Comparison of ENCODE assay signal across 1 cellular context in genomic region chr1:230867903-230868735, GRCh38.
TF ChIP-seq lines count a peak whose summit lies in the region.

Gene C1orf198, minus strand, starts transcription at chr1:230868521. Its CDS starts 9 bp downstream, at chr1:230868512.

TF ChIP-seq in HEK293, 187 proteins besides CTCF, POLR2A, EP300 and RAD21 (continued from another document):
- TF ChIP-seq ZBTB49 (tag by site-specific recombination; IDR thresholded peaks at IDR 0.05; ENCODE audit: low read depth) (no peak), ZNF830 (tag by site-specific recombination; IDR thresholded peaks at IDR 0.05; ENCODE audit: low read depth) (no peak), YY2 (tag by site-specific recombination; IDR thresholded peaks at IDR 0.05) (peak; percentile 90), ZNF777 (tag by site-specific recombination; IDR thresholded peaks at IDR 0.05; ENCODE audit: borderline replicate concordance) (no peak), KLF9 (tag by site-specific recombination; IDR thresholded peaks at IDR 0.05; ENCODE audit: low read depth) (no peak; the same call in 1 of the 2 replicates), ZNF423 (tag by site-specific recombination; IDR thresholded peaks at IDR 0.05) (peak; percentile 52; the same call in 1 of the 2 replicates), ZNF324 (tag by site-specific recombination; IDR thresholded peaks at IDR 0.05) (no peak), ZNF18 (tag by site-specific recombination; IDR thresholded peaks at IDR 0.05) (no peak), EGR2 (tag by site-specific recombination; IDR thresholded peaks at IDR 0.05; ENCODE audit: low read depth) (peak; percentile 70), ZNF843 (tag by site-specific recombination; IDR thresholded peaks at IDR 0.05) (0 out of 2 replicates have a peak, but pooled peaks have one; percentile 20), SP3 (tag by site-specific recombination; IDR thresholded peaks at IDR 0.05) (peak; percentile 58), ZBTB20 (tag by site-specific recombination; IDR thresholded peaks at IDR 0.05) (peak; percentile 21; the same call in 1 of the 2 replicates), ZNF48 (tag by site-specific recombination; IDR thresholded peaks at IDR 0.05) (no peak), ZNF311 (tag by site-specific recombination; IDR thresholded peaks at IDR 0.05; ENCODE audit: borderline replicate concordance) (no peak), ZNF433 (tag by site-specific recombination; IDR thresholded peaks at IDR 0.05; ENCODE audit: low read depth) (no peak), ZNF629 (tag by site-specific recombination; IDR thresholded peaks at IDR 0.05) (0 out of 2 replicates have a peak, but pooled peaks have one; percentile 39), ZNF513 (tag by site-specific recombination; IDR thresholded peaks at IDR 0.05) (peak; percentile 57), ZNF202 (tag by site-specific recombination; IDR thresholded peaks at IDR 0.05; ENCODE audit: borderline replicate concordance) (no peak), ZNF248 (tag by site-specific recombination; IDR thresholded peaks at IDR 0.05) (no peak), ZNF701 (tag by site-specific recombination; IDR thresholded peaks at IDR 0.05) (no peak), ZSCAN23 (tag by site-specific recombination; IDR thresholded peaks at IDR 0.05) (0 out of 2 replicates have a peak, but pooled peaks have one; percentile 34), ZNF501 (tag by site-specific recombination; IDR thresholded peaks at IDR 0.05) (0 out of 2 replicates have a peak, but pooled peaks have one; percentile 52), ZBTB17 (tag by site-specific recombination; IDR thresholded peaks at IDR 0.05) (peak; percentile 87), ZNF341 (tag by site-specific recombination; IDR thresholded peaks at IDR 0.05; ENCODE audit: low read depth) (no peak), ZNF138 (tag by site-specific recombination; IDR thresholded peaks at IDR 0.05; ENCODE audit: borderline replicate concordance) (no peak), ZFP3 (tag by site-specific recombination; IDR thresholded peaks at IDR 0.05; ENCODE audit: low read depth) (no peak), ZNF596 (tag by site-specific recombination; IDR thresholded peaks at IDR 0.05) (peak; percentile 30; the same call in 1 of the 2 replicates), ZNF2 (tag by site-specific recombination; IDR thresholded peaks at IDR 0.05) (peak; percentile 44; the same call in 1 of the 2 replicates), ZNF558 (tag by site-specific recombination; IDR thresholded peaks at IDR 0.05) (no peak), ELK4 (IDR thresholded peaks at IDR 0.05; ENCODE audit: borderline replicate concordance, low read depth, low read length) (no peak), ZSCAN30 (tag by site-specific recombination; IDR thresholded peaks at IDR 0.05) (no peak; the same call in none of the 2 replicates), ZNF133 (tag by site-specific recombination; IDR thresholded peaks at IDR 0.05) (no peak), PATZ1 (tag by site-specific recombination; IDR thresholded peaks at IDR 0.05) (peak; percentile 47; the same call in 1 of the 2 replicates), ZNF10 (tag by site-specific recombination; IDR thresholded peaks at IDR 0.05) (0 out of 2 replicates have a peak, but pooled peaks have one; percentile 13), ZNF174 (tag by site-specific recombination; IDR thresholded peaks at IDR 0.05) (no peak), REST (tag by site-specific recombination; IDR thresholded peaks at IDR 0.05) (peak; percentile 60; the same call in 1 of the 2 replicates), ZNF488 (tag by site-specific recombination; IDR thresholded peaks at IDR 0.05) (no peak), ZNF792 (tag by site-specific recombination; IDR thresholded peaks at IDR 0.05) (peak; percentile 77; the same call in 1 of the 2 replicates), TRIM28 (IDR thresholded peaks at IDR 0.05; ENCODE audit: borderline replicate concordance, low read length) (no peak), ZNF169 (tag by site-specific recombination; IDR thresholded peaks at IDR 0.05) (no peak), ZNF521 (tag by site-specific recombination; IDR thresholded peaks at IDR 0.05) (no peak), ZNF473 (tag by site-specific recombination; IDR thresholded peaks at IDR 0.05) (no peak), MYNN (tag by site-specific recombination; IDR thresholded peaks at IDR 0.05; ENCODE audit: borderline replicate concordance) (no peak), BCL11A (tag by site-specific recombination; IDR thresholded peaks at IDR 0.05; ENCODE audit: low read depth) (no peak), ZNF621 (tag by site-specific recombination; IDR thresholded peaks at IDR 0.05) (no peak), ZNF24 (tag by site-specific recombination; IDR thresholded peaks at IDR 0.05) (peak; percentile 33; the same call in 1 of the 2 replicates)
